Comparison of ENCODE assay signal across 30 cellular contexts in genomic region chr6:167429353-167429752, GRCh38.
"Had no signal": no experiment of that assay in that cellular context is flagged by ENCODE, and none has a peak within 500 bp of the region (broad histone marks: within the 10 kb centered on the region; RNA-seq: fewer than 3 reads in every experiment).

No MANE protein-coding gene starts in this region.

- FAIRE-seq: astrocyte, bronchial epithelial cell had no signal

- H3K36me3 ChIP-seq: adrenal gland, ascending aorta, brain microvascular endothelial cell, breast epithelium, cardiac muscle cell had no signal

- H3K9me3 ChIP-seq: adrenal gland, ascending aorta, breast epithelium had no signal

- H3K27me3 ChIP-seq: adrenal gland, ascending aorta, body of pancreas, brain microvascular endothelial cell, breast epithelium, cardiac muscle cell had no signal

- H3K4me3 ChIP-seq: adrenal gland, ascending aorta, body of pancreas, breast epithelium, cardiac muscle cell had no signal

- DNase-seq: activated effector memory CD4-positive, alpha-beta T cell treated with anti-CD3 and anti-CD28 coated beads, Interleukin-2, amount 50 U/mL, for 16 hours; activated effector memory CD4-positive, alpha-beta T cell treated with Interleukin-2 at 50 U/mL for 16 hours; activated gamma-delta T cell; activated gamma-delta T cell treated with Interleukin-2 at 50 U/mL for 16 hours; activated naive CD4-positive, alpha-beta T cell; activated naive CD4-positive, alpha-beta T cell treated with anti-CD3 and anti-CD28 coated beads for 36 hours; activated naive CD4-positive, alpha-beta T cell treated with anti-CD3 and anti-CD28 coated beads, Interleukin-2, amount 10 ng/mL, durations not matched to agents 7 days and 5 days; activated naive CD4-positive, alpha-beta T cell treated with anti-CD3 and anti-CD28 coated beads, Interleukin-2, amount 50 U/mL, for 16 hours; activated naive CD4-positive, alpha-beta T cell treated with Interleukin-2 at 50 U/mL for 16 hours; activated naive CD8-positive, alpha-beta T cell treated with anti-CD3 and anti-CD28 coated beads for 36 hours; activated naive CD8-positive, alpha-beta T cell treated with anti-CD3 and anti-CD28 coated beads, Interleukin-2, amount 10 ng/mL, durations not matched to agents 7 days and 5 days; activated naive CD8-positive, alpha-beta T cell treated with anti-CD3 and anti-CD28 coated beads, Interleukin-2, amount 50 U/mL, for 24 hours; activated T-cell treated with anti-CD3 and anti-CD28 coated beads, Interleukin-2, amount 50 U/mL, for 1 hour; activated T-cell treated with anti-CD3 and anti-CD28 coated beads, Interleukin-2, amount 50 U/mL, for 24 hours; activated T-cell treated with anti-CD3 and anti-CD28 coated beads, Interleukin-2, amount 50 U/mL, for 4 hours; activated T-cell treated with anti-CD3 and anti-CD28 coated beads, Interleukin-2, amount 50 U/mL, for 48 hours; activated T-cell treated with anti-CD3 and anti-CD28 coated beads, Interleukin-2, amount 50 U/mL, for 72 hours; adrenal gland; amniotic stem cell; aorta; body of pancreas; brain microvascular endothelial cell; caudate nucleus; central memory CD4-positive, alpha-beta T cell; cerebellar nuclear complex had no signal

- H3K27ac ChIP-seq: adrenal gland, ascending aorta, body of pancreas, brain microvascular endothelial cell, breast epithelium, cardiac muscle cell had no signal

- ATAC-seq: activated T-cell treated with anti-CD3 and anti-CD28 coated beads, Interleukin-2, amount 50 U/mL, for 4 hours; activated T-cell treated with anti-CD3 and anti-CD28 coated beads, Interleukin-2, amount 50 U/mL, for 72 hours; body of pancreas had no signal

- H3K4me1 ChIP-seq: adrenal gland, ascending aorta, body of pancreas, breast epithelium had no signal
